16 cellular contexts compared by ENCODE assay signal in genomic region chr16:64982581-64982980, GRCh38.
"Had no signal": no experiment of that assay in that cellular context is flagged by ENCODE, and none has a peak within 500 bp of the region (broad histone marks: within the 10 kb centered on the region; RNA-seq: fewer than 3 reads in every experiment).

No MANE protein-coding gene starts in this region.

- H3K4me3 ChIP-seq: lower lobe of right lung, thyroid gland had no signal

- H3K9ac ChIP-seq: parathyroid adenoma had no signal

- H3K27ac ChIP-seq: lower lobe of right lung, parathyroid adenoma, thyroid gland had no signal

- H3K79me2 ChIP-seq: parathyroid adenoma had no signal

- H3K4me1 ChIP-seq: lower lobe of right lung, parathyroid adenoma, thyroid gland had no signal

- H3K9me3 ChIP-seq: lower lobe of right lung, thyroid gland had no signal

- H2AFZ ChIP-seq: parathyroid adenoma had no signal

- H3K36me3 ChIP-seq: lower lobe of right lung, thyroid gland had no signal

- DNase-seq: activated CD4-positive, alpha-beta memory T cell treated with anti-CD3 and anti-CD28 coated beads, Interleukin-2, amount 10 ng/mL, durations not matched to agents 7 days and 5 days; activated CD4-positive, alpha-beta T cell treated with anti-CD3 and anti-CD28 coated beads for 4 hours; activated CD8-positive, alpha-beta memory T cell treated with anti-CD3 and anti-CD28 coated beads, Interleukin-2, amount 10 ng/mL, durations not matched to agents 7 days and 5 days; activated naive CD4-positive, alpha-beta T cell treated with Interleukin-2 at 50 U/mL for 16 hours; activated naive CD8-positive, alpha-beta T cell treated with anti-CD3 and anti-CD28 coated beads, Interleukin-2, amount 10 ng/mL, durations not matched to agents 7 days and 5 days; cerebellar nuclear complex; effector CD4-positive, alpha-beta T cell; foreskin melanocyte; hypothalamus; lower lobe of right lung; naive thymus-derived CD8-positive, alpha-beta T cell; stimulated activated CD8-positive, alpha-beta memory T cell treated with anti-CD3 and anti-CD28 coated beads, Interleukin-4, amount 100 ng/mL, for 48 hours; stimulated activated naive CD4-positive, alpha-beta T cell; SW 1271; thyroid gland had no signal

- H3K27me3 ChIP-seq: thyroid gland had no signal
